ENCODE assay signal across 10 cellular contexts in genomic region chr7:151696738-151697514, GRCh38.
DNase-seq lines count a peak whose midpoint lies in the region; ATAC-seq and TF ChIP-seq lines count a peak whose summit lies in the region.
"Had no signal": no experiment of that assay in that cellular context is flagged by ENCODE, and none has a peak within 500 bp of the region (broad histone marks: within the 10 kb centered on the region; RNA-seq: fewer than 3 reads in every experiment).

No MANE protein-coding gene starts in this region.

- H3K27me3 ChIP-seq in Peyer's patch = no peaks in the 10 kb centered on the region
- no peaks in the 10 kb centered on the region for H3K27me3 ChIP-seq in right atrium auricular region
- no peaks in the 10 kb centered on the region for H3K27me3 ChIP-seq in sigmoid colon

- no peak for ATAC-seq in stimulated activated effector memory CD8-positive, alpha-beta T cell treated with anti-CD3 and anti-CD28 coated beads, Interleukin-12 subunit alpha, Interleukin-12 subunit beta, amount 100 ng/mL, for 72 hours
- ATAC-seq in HG02840 (IDR thresholded peaks at IDR 0.05; ENCODE audit: low FRiP score, unreplicated experiment) (no peak), GM18498 (IDR thresholded peaks at IDR 0.05; ENCODE audit: unreplicated experiment) (no peak)
- ATAC-seq: lower lobe of right lung had no signal

- H3K4me3 ChIP-seq in LNCaP clone FGC (ENCODE audit: low read depth, low read length) = no peak overlapping the region
- peak overlapping the region in 1 of 4 donors; percentile 18 for H3K4me3 ChIP-seq in Peyer's patch
- H3K4me3 ChIP-seq in right atrium auricular region = no peak overlapping the region
- no peak overlapping the region for H3K4me3 ChIP-seq in sigmoid colon
- H3K4me3 ChIP-seq: lower lobe of right lung had no signal

- H3K36me3 ChIP-seq in Peyer's patch (no peaks in the 10 kb centered on the region), right atrium auricular region (no peaks in the 10 kb centered on the region), sigmoid colon (no peaks in the 10 kb centered on the region)
- H3K36me3 ChIP-seq: lower lobe of right lung had no signal

- H3K4me1 ChIP-seq in Peyer's patch = peaks cover 0 to 29% (median 7%) of the 10 kb centered on the region in 4 donors
- H3K4me1 ChIP-seq in right atrium auricular region = peaks cover 0 to 74% of the 10 kb centered on the region in 2 donors
- H3K4me1 ChIP-seq in sigmoid colon = peaks cover 0 to 27% (median 26%) of the 10 kb centered on the region in 4 donors

- H3K27me3 Mint-ChIP-seq in activated naive CD4-positive, alpha-beta T cell treated with anti-CD3 and anti-CD28 coated beads, Interleukin-2, amount 10 ng/mL, durations not matched to agents 7 days and 5 days = no peaks in the 10 kb centered on the region
- H3K27me3 Mint-ChIP-seq: central memory CD8-positive, alpha-beta T cell had no signal

- H3K9me3 ChIP-seq in Peyer's patch = no peaks in the 10 kb centered on the region
- H3K9me3 ChIP-seq in right atrium auricular region = no peaks in the 10 kb centered on the region
- H3K9me3 ChIP-seq in sigmoid colon = no peaks in the 10 kb centered on the region
- H3K9me3 ChIP-seq: lower lobe of right lung had no signal

- intact Hi-C loops in sigmoid colon (cut with DNase I) = no loop called here

- TF ChIP-seq EP300 in sigmoid colon (IDR thresholded peaks at IDR 0.05) = no peak

- H3K9me3 Mint-ChIP-seq in stimulated activated effector memory CD8-positive, alpha-beta T cell treated with anti-CD3 and anti-CD28 coated beads, Interleukin-12 subunit alpha, Interleukin-12 subunit beta, amount 100 ng/mL, for 72 hours = no peaks in the 10 kb centered on the region
- H3K9me3 Mint-ChIP-seq in activated naive CD4-positive, alpha-beta T cell treated with anti-CD3 and anti-CD28 coated beads, Interleukin-2, amount 10 ng/mL, durations not matched to agents 7 days and 5 days = no peaks in the 10 kb centered on the region
- H3K9me3 Mint-ChIP-seq: central memory CD8-positive, alpha-beta T cell had no signal

- peaks cover 22% of the 10 kb centered on the region for H3K4me1 Mint-ChIP-seq in stimulated activated effector memory CD8-positive, alpha-beta T cell treated with anti-CD3 and anti-CD28 coated beads, Interleukin-12 subunit alpha, Interleukin-12 subunit beta, amount 100 ng/mL, for 72 hours
- no peaks in the 10 kb centered on the region for H3K4me1 Mint-ChIP-seq in activated naive CD4-positive, alpha-beta T cell treated with anti-CD3 and anti-CD28 coated beads, Interleukin-2, amount 10 ng/mL, durations not matched to agents 7 days and 5 days
- H3K4me1 Mint-ChIP-seq: central memory CD8-positive, alpha-beta T cell had no signal

- H3K27ac ChIP-seq in Peyer's patch (peak overlapping the region in 3 of 4 donors; percentile 76 to 95 (median 83)), right atrium auricular region (peak overlapping the region; percentile 87 to 89), sigmoid colon (peak overlapping the region in 1 of 4 donors; percentile 18)
- H3K27ac ChIP-seq: lower lobe of right lung had no signal

- H3K36me3 Mint-ChIP-seq in stimulated activated effector memory CD8-positive, alpha-beta T cell treated with anti-CD3 and anti-CD28 coated beads, Interleukin-12 subunit alpha, Interleukin-12 subunit beta, amount 100 ng/mL, for 72 hours = no peaks in the 10 kb centered on the region
- no peaks in the 10 kb centered on the region for H3K36me3 Mint-ChIP-seq in activated naive CD4-positive, alpha-beta T cell treated with anti-CD3 and anti-CD28 coated beads, Interleukin-2, amount 10 ng/mL, durations not matched to agents 7 days and 5 days

- 37 to 72% methylated on average over 18 of the region's 18 CpGs for WGBS in sigmoid colon, 2 donors

- TF ChIP-seq POLR2A in Peyer's patch (IDR thresholded peaks at IDR 0.05) = peak; percentile 5 to 68
- TF ChIP-seq POLR2A in sigmoid colon (IDR thresholded peaks at IDR 0.05) = no peak

- DNase-seq in LNCaP clone FGC (ENCODE audit: low read depth) (no peak), Peyer's patch (peak in 2 of 3 donors; percentile 93 to 96), right atrium auricular region (ENCODE audit: low spot score) (no peak), sigmoid colon (no peak)
- DNase-seq in stimulated activated effector memory CD8-positive, alpha-beta T cell treated with anti-CD3 and anti-CD28 coated beads, Interleukin-12 subunit alpha, Interleukin-12 subunit beta, amount 100 ng/mL, for 72 hours (ENCODE audit: low spot score in 2 of 2) = no peak
- DNase-seq in activated naive CD4-positive, alpha-beta T cell treated with anti-CD3 and anti-CD28 coated beads, Interleukin-2, amount 10 ng/mL, durations not matched to agents 7 days and 5 days = no peak
- DNase-seq: lower lobe of right lung had no signal

- H3K4me3 Mint-ChIP-seq in stimulated activated effector memory CD8-positive, alpha-beta T cell treated with anti-CD3 and anti-CD28 coated beads, Interleukin-12 subunit alpha, Interleukin-12 subunit beta, amount 100 ng/mL, for 72 hours = no peak overlapping the region
- no peak overlapping the region for H3K4me3 Mint-ChIP-seq in activated naive CD4-positive, alpha-beta T cell treated with anti-CD3 and anti-CD28 coated beads, Interleukin-2, amount 10 ng/mL, durations not matched to agents 7 days and 5 days
- H3K4me3 Mint-ChIP-seq: central memory CD8-positive, alpha-beta T cell had no signal

- TF ChIP-seq CTCF in LNCaP clone FGC (IDR thresholded peaks at IDR 0.05; ENCODE audit: control insufficient read depth, extremely low read depth, insufficient read depth) (peak; percentile 32), Peyer's patch (IDR thresholded peaks at IDR 0.05) (peak in 3 of 6 experiments; percentile 51 to 63 (median 59)), right atrium auricular region (IDR thresholded peaks at IDR 0.05) (no peak), sigmoid colon (IDR thresholded peaks at IDR 0.05) (no peak)

- peak overlapping the region; percentile 37 for H3K27ac Mint-ChIP-seq in stimulated activated effector memory CD8-positive, alpha-beta T cell treated with anti-CD3 and anti-CD28 coated beads, Interleukin-12 subunit alpha, Interleukin-12 subunit beta, amount 100 ng/mL, for 72 hours
- no peak overlapping the region for H3K27ac Mint-ChIP-seq in activated naive CD4-positive, alpha-beta T cell treated with anti-CD3 and anti-CD28 coated beads, Interleukin-2, amount 10 ng/mL, durations not matched to agents 7 days and 5 days

- CTCF ChIA-PET in activated naive CD4-positive, alpha-beta T cell treated with anti-CD3 and anti-CD28 coated beads, Interleukin-2, amount 10 ng/mL, durations not matched to agents 7 days and 5 days (lab: Charles Lee) = interaction anchor here (1.5 kb wide), 1 partner anchor 11 kb away, joined by 3 read pairs; no protein-coding TSS in a partner anchor

Comparison
In these comparisons a context has a peak if more than half of its experiments do, and no peak if none do; other contexts are left out.
1. DNase-seq: peak in Peyer's patch (2 of 3); none in LNCaP clone FGC (single experiment), right atrium auricular region (single experiment), stimulated activated effector memory CD8-positive, alpha-beta T cell treated with anti-CD3 and anti-CD28 coated beads, Interleukin-12 subunit alpha, Interleukin-12 subunit beta, amount 100 ng/mL, for 72 hours (0 of 2), activated naive CD4-positive, alpha-beta T cell treated with anti-CD3 and anti-CD28 coated beads, Interleukin-2, amount 10 ng/mL, durations not matched to agents 7 days and 5 days (single experiment) and sigmoid colon (single experiment).
2. POLR2A ChIP-seq: peak in Peyer's patch (2 of 2); none in sigmoid colon (0 of 2).